ENCODE assay signal across 1 cellular context in genomic region chr1:244862354-244862698, GRCh38.
TF ChIP-seq lines count a peak whose summit lies in the region.

No MANE protein-coding gene starts in this region.

TF ChIP-seq in K562, 482 proteins besides CTCF, POLR2A, EP300 and RAD21:
- TF ChIP-seq STAT5A (IDR thresholded peaks at IDR 0.05; ENCODE audit: borderline replicate concordance, low read length) (0 out of 2 replicates have a peak, but pooled peaks have one; percentile 4), FOXP1 (CRISPR knock-in tag; IDR thresholded peaks at IDR 0.05) (no peak), TAF1 (IDR thresholded peaks at IDR 0.05; ENCODE audit: control insufficient read depth, extremely low read depth, insufficient read depth, low read length, severe bottlenecking) (no peak), SAFB (IDR thresholded peaks at IDR 0.05; ENCODE audit: borderline replicate concordance, low read depth, low read length) (no peak), TAF9B (IDR thresholded peaks at IDR 0.05; ENCODE audit: partially characterized antibody) (no peak), BRD4 (IDR thresholded peaks at IDR 0.05) (peak; percentile 24; the same call in 1 of the 2 replicates), CBFA2T2 (conservative IDR thresholded peaks at IDR 0.05) (0 out of 2 replicates have a peak, but pooled peaks have one; percentile 8), ZZZ3 (IDR thresholded peaks at IDR 0.05) (no peak), ZNF316 (IDR thresholded peaks at IDR 0.05) (0 out of 2 replicates have a peak, but pooled peaks have one; percentile 17), SMARCB1 (IDR thresholded peaks at IDR 0.05; ENCODE audit: insufficient read length, low read depth) (no peak), TCF15 (CRISPR knock-in tag; IDR thresholded peaks at IDR 0.05) (no peak), MECOM (CRISPR knock-in tag; IDR thresholded peaks at IDR 0.05) (0 out of 2 replicates have a peak, but pooled peaks have one; percentile 46), ZNF717 (CRISPR knock-in tag; IDR thresholded peaks at IDR 0.05) (no peak), CSDE1 (IDR thresholded peaks at IDR 0.05) (0 out of 4 replicates have a peak, but pooled peaks of 1 of the 2 experiments have one; percentile 22), FUS (optimal IDR thresholded peaks at IDR 0.05; ENCODE audit: low read depth, low read length) (no peak), HNRNPK (IDR thresholded peaks at IDR 0.05; ENCODE audit: low read depth, low read length, poor library complexity, severe bottlenecking) (no peak), ESRRB (CRISPR knock-in tag; IDR thresholded peaks at IDR 0.05; ENCODE audit: borderline replicate concordance) (no peak), TBL1XR1 (IDR thresholded peaks at IDR 0.05; ENCODE audit: low read length in 2 of 2) (no peak; a peak in 1 of 4 replicates), STAG1 (CRISPR knock-in tag; IDR thresholded peaks at IDR 0.05; ENCODE audit: borderline replicate concordance) (no peak), L3MBTL2 (IDR thresholded peaks at IDR 0.05) (no peak), KAT8 (IDR thresholded peaks at IDR 0.05; ENCODE audit: low read depth) (no peak), STAT5B (CRISPR knock-in tag; IDR thresholded peaks at IDR 0.05) (no peak), BACH1 (tag; IDR thresholded peaks at IDR 0.05) (no peak), MBD1 (CRISPR knock-in tag; IDR thresholded peaks at IDR 0.05) (no peak), PRDM10 (IDR thresholded peaks at IDR 0.05; ENCODE audit: partially characterized antibody) (no peak), SUPT5H (IDR thresholded peaks at IDR 0.05) (peak; percentile 44), ZNF217 (CRISPR knock-in tag; IDR thresholded peaks at IDR 0.05) (no peak), ASH1L (IDR thresholded peaks at IDR 0.05; ENCODE audit: borderline replicate concordance, low read depth, partially characterized antibody) (peak; percentile 3), PHB2 (IDR thresholded peaks at IDR 0.05; ENCODE audit: low read depth) (0 out of 2 replicates have a peak, but pooled peaks have one; percentile 7), CBFA2T3 (IDR thresholded peaks at IDR 0.05) (peak; percentile 43), NCOA1 (IDR thresholded peaks at IDR 0.05; ENCODE audit: low read depth) (0 out of 2 replicates have a peak, but pooled peaks have one; percentile 8), HDGF (IDR thresholded peaks at IDR 0.05) (0 out of 2 replicates have a peak, but pooled peaks have one; percentile 70), ZNF398 (CRISPR knock-in tag; IDR thresholded peaks at IDR 0.05) (no peak), ZNF511 (CRISPR knock-in tag; IDR thresholded peaks at IDR 0.05) (no peak), ZNF384 (IDR thresholded peaks at IDR 0.05; ENCODE audit: low read depth, low read length) (peak; percentile 6; the same call in 1 of the 2 replicates), SMC3 (conservative IDR thresholded peaks at IDR 0.05; ENCODE audit: insufficient read depth, low read depth, low read length) (no peak), EGR1 (conservative IDR thresholded peaks at IDR 0.05) (no peak), NR2C2 (CRISPR knock-in tag; IDR thresholded peaks at IDR 0.05) (no peak), NR2C2 (tag; IDR thresholded peaks at IDR 0.05) (no peak)
